Comparison of ENCODE assay signal across 17 cellular contexts in genomic region chr1:83718338-83718737, GRCh38.
DNase-seq lines count a peak whose midpoint lies in the region; ATAC-seq and TF ChIP-seq lines count a peak whose summit lies in the region.
"Had no signal": no experiment of that assay in that cellular context is flagged by ENCODE, and none has a peak within 500 bp of the region (broad histone marks: within the 10 kb centered on the region; RNA-seq: fewer than 3 reads in every experiment).

No MANE protein-coding gene starts in this region.

- H3K4me2 ChIP-seq in DND-41 (ENCODE audit: insufficient read depth, low read length) (no peak overlapping the region), OCI-LY3 (ENCODE audit: low read length) (peak overlapping the region; percentile 50), neural progenitor cell (no peak overlapping the region)
- H3K4me2 ChIP-seq: PC-9 had no signal

- H3K27me3 ChIP-seq in DND-41 (ENCODE audit: insufficient read depth, low read length, poor library complexity): no peaks in the 10 kb centered on the region
- H3K27me3 ChIP-seq in OCI-LY3 (ENCODE audit: low read depth, low read length): no peaks in the 10 kb centered on the region
- H3K27me3 ChIP-seq in neural progenitor cell: no peaks in the 10 kb centered on the region

- H3K36me3 ChIP-seq in DND-41 (ENCODE audit: insufficient read depth, low read length) (no peaks in the 10 kb centered on the region), OCI-LY3 (replicated peaks; ENCODE audit: low read depth, low read length) (no peaks in the 10 kb centered on the region), neural progenitor cell (no peaks in the 10 kb centered on the region)

- H4K20me1 ChIP-seq in DND-41 (ENCODE audit: insufficient read depth, low read length) (no peaks in the 10 kb centered on the region), OCI-LY3 (ENCODE audit: insufficient read depth, low read length) (no peaks in the 10 kb centered on the region), neural progenitor cell (ENCODE audit: low read depth) (no peaks in the 10 kb centered on the region)

- no peak overlapping the region for H3K4me3 ChIP-seq in DND-41 (ENCODE audit: low read depth in 1 of 2, low read length in 2 of 2)
- 0 out of 2 replicates have a peak overlapping the region, but pooled peaks have one; percentile 18 for H3K4me3 ChIP-seq in OCI-LY3 (ENCODE audit: low read length)
- H3K4me3 ChIP-seq in neural progenitor cell: no peak overlapping the region
- H3K4me3 ChIP-seq: K562, PC-9 had no signal

- no peak overlapping the region for H3K27ac Mint-ChIP-seq in neural progenitor cell

- H2AFZ ChIP-seq in DND-41 (ENCODE audit: low read depth, low read length) (0 out of 2 replicates have a peak overlapping the region, but pooled peaks have one; percentile 17), OCI-LY3 (ENCODE audit: low read depth, low read length) (no peak overlapping the region), neural progenitor cell (replicated peaks) (no peak overlapping the region)
- H2AFZ ChIP-seq: PC-9 had no signal

- DNase-seq in DND-41 (no peak), cortex of kidney (lab: John Stamatoyannopoulos, UW) (no peak), neural progenitor cell (ENCODE audit: low spot score) (no peak), NCI-H2081 treated with DMSO at 0.1 percent for 48 hours (lab: John Stamatoyannopoulos, UW) (no peak), NCI-H345 treated with DMSO at 0.1 percent for 48 hours (lab: John Stamatoyannopoulos, UW; ENCODE audit: unreplicated experiment) (no peak)
- DNase-seq: C1 segment of cervical spinal cord, COR-L47, GOT3, NCI-H1436, NCI-H2081, NCI-H526, PC-9, T-helper 9 cell had no signal

- H3K4me1 ChIP-seq in DND-41 (ENCODE audit: insufficient read depth, low read length): no peaks in the 10 kb centered on the region
- peaks cover 14% of the 10 kb centered on the region for H3K4me1 ChIP-seq in OCI-LY3 (ENCODE audit: low read length)
- H3K4me1 ChIP-seq in neural progenitor cell: peaks cover 3% of the 10 kb centered on the region

- H3K36me3 Mint-ChIP-seq in neural progenitor cell: no peaks in the 10 kb centered on the region

- H3K27me3 Mint-ChIP-seq in neural progenitor cell (ENCODE audit: insufficient read depth, low read depth): no peaks in the 10 kb centered on the region

- 0 out of 3 replicates have a peak, but pooled peaks have one; percentile 34 for ATAC-seq in DND-41 (ENCODE audit: insufficient read depth, low read depth)
- ATAC-seq in GM19023 (IDR thresholded peaks at IDR 0.05; ENCODE audit: unreplicated experiment): peak; percentile 58
- peak; percentile 84 for ATAC-seq in HG02870 (IDR thresholded peaks at IDR 0.05; ENCODE audit: unreplicated experiment)
- ATAC-seq: K562 had no signal

- TF ChIP-seq CTCF in DND-41 (IDR thresholded peaks at IDR 0.05; ENCODE audit: borderline replicate concordance, extremely low read depth, low read length, poor library complexity, severe bottlenecking): no peak
- TF ChIP-seq CTCF in OCI-LY3 (IDR thresholded peaks at IDR 0.05; ENCODE audit: low read depth, low read length): no peak
- no peak for TF ChIP-seq CTCF in neural progenitor cell (IDR thresholded peaks at IDR 0.05)

- no peaks in the 10 kb centered on the region for H3K9me3 ChIP-seq in DND-41 (ENCODE audit: insufficient read depth, low read length, severe bottlenecking)
- no peaks in the 10 kb centered on the region for H3K9me3 ChIP-seq in OCI-LY3 (ENCODE audit: insufficient read depth, low read length)
- no peaks in the 10 kb centered on the region for H3K9me3 ChIP-seq in neural progenitor cell (ENCODE audit: low read depth)

- H3K9ac ChIP-seq in DND-41 (ENCODE audit: low read depth, low read length) (no peak overlapping the region), OCI-LY3 (ENCODE audit: low read length) (no peak overlapping the region), neural progenitor cell (no peak overlapping the region)

- H3K9me3 Mint-ChIP-seq in neural progenitor cell: peaks cover 4% of the 10 kb centered on the region

- no peaks in the 10 kb centered on the region for H3F3A ChIP-seq in neural progenitor cell (ENCODE audit: low read depth)

- no peak overlapping the region for H3K27ac ChIP-seq in DND-41 (ENCODE audit: low read length)
- H3K27ac ChIP-seq in OCI-LY3 (ENCODE audit: low read length): no peak overlapping the region
- no peak overlapping the region for H3K27ac ChIP-seq in neural progenitor cell
- H3K27ac ChIP-seq: PC-9 had no signal

- no peaks in the 10 kb centered on the region for H3K4me1 Mint-ChIP-seq in neural progenitor cell

- H3K4me3 Mint-ChIP-seq in neural progenitor cell: no peak overlapping the region

- H3K79me2 ChIP-seq in DND-41 (ENCODE audit: insufficient read depth, low read length): no peaks in the 10 kb centered on the region
- no peaks in the 10 kb centered on the region for H3K79me2 ChIP-seq in OCI-LY3 (ENCODE audit: low read length)
- no peaks in the 10 kb centered on the region for H3K79me2 ChIP-seq in neural progenitor cell (ENCODE audit: low read depth)

Comparison
In these comparisons a context has a peak if more than half of its experiments do, and no peak if none do; other contexts are left out.
1. ATAC-seq: peak in every context shown above with its lines; median percentile 84 in HG02870; 58 in GM19023; 34 in DND-41.